In the genomic region with DNA sequence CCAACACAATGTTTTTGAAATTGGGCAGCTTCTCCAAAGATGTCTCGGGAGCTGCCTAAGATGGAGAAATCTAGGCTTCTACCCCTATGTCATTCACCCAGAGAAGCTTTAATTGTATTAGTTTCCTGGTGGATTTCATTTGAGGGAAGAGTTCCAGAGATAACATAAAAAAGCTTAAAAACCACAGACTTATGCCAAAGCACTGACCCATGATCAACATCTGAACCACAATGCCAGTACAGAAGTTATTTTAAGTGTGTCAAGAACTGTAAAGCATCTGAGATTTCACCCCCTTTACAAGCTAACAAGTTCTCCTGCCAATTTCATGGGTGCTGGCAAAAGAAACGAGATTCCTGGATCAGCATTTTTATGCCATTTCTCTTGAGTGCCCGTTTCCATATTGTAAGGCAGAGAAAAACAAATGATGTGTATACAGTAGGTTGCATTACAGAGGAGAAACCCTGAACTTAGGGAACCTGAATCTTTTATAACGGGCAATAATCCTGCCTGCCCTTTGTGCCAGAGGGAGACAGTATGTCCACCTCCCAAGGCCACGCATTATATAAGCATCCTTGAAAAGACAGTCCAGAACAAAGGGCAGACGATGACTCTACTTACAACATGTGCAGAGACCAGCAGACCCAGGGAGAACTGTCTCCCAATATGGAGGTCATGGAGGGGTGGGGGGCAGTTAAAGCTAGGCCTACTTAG, we compare ENCODE assay signal across 1 cellular context.
TF ChIP-seq lines count a peak whose summit lies in the region.

No MANE protein-coding gene starts in this region.

TF ChIP-seq in GM23338, 12 proteins besides CTCF, POLR2A, EP300 and RAD21 (continued from another document):
- TF ChIP-seq, protein P1, sequence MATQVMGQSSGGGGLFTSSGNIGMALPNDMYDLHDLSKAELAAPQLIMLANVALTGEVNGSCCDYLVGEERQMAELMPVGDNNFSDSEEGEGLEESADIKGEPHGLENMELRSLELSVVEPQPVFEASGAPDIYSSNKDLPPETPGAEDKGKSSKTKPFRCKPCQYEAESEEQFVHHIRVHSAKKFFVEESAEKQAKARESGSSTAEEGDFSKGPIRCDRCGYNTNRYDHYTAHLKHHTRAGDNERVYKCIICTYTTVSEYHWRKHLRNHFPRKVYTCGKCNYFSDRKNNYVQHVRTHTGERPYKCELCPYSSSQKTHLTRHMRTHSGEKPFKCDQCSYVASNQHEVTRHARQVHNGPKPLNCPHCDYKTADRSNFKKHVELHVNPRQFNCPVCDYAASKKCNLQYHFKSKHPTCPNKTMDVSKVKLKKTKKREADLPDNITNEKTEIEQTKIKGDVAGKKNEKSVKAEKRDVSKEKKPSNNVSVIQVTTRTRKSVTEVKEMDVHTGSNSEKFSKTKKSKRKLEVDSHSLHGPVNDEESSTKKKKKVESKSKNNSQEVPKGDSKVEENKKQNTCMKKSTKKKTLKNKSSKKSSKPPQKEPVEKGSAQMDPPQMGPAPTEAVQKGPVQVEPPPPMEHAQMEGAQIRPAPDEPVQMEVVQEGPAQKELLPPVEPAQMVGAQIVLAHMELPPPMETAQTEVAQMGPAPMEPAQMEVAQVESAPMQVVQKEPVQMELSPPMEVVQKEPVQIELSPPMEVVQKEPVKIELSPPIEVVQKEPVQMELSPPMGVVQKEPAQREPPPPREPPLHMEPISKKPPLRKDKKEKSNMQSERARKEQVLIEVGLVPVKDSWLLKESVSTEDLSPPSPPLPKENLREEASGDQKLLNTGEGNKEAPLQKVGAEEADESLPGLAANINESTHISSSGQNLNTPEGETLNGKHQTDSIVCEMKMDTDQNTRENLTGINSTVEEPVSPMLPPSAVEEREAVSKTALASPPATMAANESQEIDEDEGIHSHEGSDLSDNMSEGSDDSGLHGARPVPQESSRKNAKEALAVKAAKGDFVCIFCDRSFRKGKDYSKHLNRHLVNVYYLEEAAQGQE (IDR thresholded peaks at IDR 0.05; ENCODE audit: unreplicated experiment), result no peak
- TF ChIP-seq CREB1 (CRISPR knock-in tag; IDR thresholded peaks at IDR 0.05; ENCODE audit: low read depth), result no peak
- TF ChIP-seq POLR2AphosphoS5 (IDR thresholded peaks at IDR 0.05; ENCODE audit: low read depth), result no peak
- TF ChIP-seq JUNB (IDR thresholded peaks at IDR 0.05; ENCODE audit: unreplicated experiment), result no peak
- no peak for TF ChIP-seq EZH2 (IDR thresholded peaks at IDR 0.05; ENCODE audit: low read depth, unreplicated experiment)
- no peak for TF ChIP-seq EZH2phosphoT487 (IDR thresholded peaks at IDR 0.05; ENCODE audit: unreplicated experiment)
- TF ChIP-seq ZNF114 (CRISPR knock-in tag; IDR thresholded peaks at IDR 0.05), result no peak
- TF ChIP-seq ZNF331 (CRISPR knock-in tag; IDR thresholded peaks at IDR 0.05; ENCODE audit: low read depth), result no peak
- TF ChIP-seq, protein P2, sequence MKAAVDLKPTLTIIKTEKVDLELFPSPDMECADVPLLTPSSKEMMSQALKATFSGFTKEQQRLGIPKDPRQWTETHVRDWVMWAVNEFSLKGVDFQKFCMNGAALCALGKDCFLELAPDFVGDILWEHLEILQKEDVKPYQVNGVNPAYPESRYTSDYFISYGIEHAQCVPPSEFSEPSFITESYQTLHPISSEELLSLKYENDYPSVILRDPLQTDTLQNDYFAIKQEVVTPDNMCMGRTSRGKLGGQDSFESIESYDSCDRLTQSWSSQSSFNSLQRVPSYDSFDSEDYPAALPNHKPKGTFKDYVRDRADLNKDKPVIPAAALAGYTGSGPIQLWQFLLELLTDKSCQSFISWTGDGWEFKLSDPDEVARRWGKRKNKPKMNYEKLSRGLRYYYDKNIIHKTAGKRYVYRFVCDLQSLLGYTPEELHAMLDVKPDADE (IDR thresholded peaks at IDR 0.05), result no peak
- TF ChIP-seq, protein P3, sequence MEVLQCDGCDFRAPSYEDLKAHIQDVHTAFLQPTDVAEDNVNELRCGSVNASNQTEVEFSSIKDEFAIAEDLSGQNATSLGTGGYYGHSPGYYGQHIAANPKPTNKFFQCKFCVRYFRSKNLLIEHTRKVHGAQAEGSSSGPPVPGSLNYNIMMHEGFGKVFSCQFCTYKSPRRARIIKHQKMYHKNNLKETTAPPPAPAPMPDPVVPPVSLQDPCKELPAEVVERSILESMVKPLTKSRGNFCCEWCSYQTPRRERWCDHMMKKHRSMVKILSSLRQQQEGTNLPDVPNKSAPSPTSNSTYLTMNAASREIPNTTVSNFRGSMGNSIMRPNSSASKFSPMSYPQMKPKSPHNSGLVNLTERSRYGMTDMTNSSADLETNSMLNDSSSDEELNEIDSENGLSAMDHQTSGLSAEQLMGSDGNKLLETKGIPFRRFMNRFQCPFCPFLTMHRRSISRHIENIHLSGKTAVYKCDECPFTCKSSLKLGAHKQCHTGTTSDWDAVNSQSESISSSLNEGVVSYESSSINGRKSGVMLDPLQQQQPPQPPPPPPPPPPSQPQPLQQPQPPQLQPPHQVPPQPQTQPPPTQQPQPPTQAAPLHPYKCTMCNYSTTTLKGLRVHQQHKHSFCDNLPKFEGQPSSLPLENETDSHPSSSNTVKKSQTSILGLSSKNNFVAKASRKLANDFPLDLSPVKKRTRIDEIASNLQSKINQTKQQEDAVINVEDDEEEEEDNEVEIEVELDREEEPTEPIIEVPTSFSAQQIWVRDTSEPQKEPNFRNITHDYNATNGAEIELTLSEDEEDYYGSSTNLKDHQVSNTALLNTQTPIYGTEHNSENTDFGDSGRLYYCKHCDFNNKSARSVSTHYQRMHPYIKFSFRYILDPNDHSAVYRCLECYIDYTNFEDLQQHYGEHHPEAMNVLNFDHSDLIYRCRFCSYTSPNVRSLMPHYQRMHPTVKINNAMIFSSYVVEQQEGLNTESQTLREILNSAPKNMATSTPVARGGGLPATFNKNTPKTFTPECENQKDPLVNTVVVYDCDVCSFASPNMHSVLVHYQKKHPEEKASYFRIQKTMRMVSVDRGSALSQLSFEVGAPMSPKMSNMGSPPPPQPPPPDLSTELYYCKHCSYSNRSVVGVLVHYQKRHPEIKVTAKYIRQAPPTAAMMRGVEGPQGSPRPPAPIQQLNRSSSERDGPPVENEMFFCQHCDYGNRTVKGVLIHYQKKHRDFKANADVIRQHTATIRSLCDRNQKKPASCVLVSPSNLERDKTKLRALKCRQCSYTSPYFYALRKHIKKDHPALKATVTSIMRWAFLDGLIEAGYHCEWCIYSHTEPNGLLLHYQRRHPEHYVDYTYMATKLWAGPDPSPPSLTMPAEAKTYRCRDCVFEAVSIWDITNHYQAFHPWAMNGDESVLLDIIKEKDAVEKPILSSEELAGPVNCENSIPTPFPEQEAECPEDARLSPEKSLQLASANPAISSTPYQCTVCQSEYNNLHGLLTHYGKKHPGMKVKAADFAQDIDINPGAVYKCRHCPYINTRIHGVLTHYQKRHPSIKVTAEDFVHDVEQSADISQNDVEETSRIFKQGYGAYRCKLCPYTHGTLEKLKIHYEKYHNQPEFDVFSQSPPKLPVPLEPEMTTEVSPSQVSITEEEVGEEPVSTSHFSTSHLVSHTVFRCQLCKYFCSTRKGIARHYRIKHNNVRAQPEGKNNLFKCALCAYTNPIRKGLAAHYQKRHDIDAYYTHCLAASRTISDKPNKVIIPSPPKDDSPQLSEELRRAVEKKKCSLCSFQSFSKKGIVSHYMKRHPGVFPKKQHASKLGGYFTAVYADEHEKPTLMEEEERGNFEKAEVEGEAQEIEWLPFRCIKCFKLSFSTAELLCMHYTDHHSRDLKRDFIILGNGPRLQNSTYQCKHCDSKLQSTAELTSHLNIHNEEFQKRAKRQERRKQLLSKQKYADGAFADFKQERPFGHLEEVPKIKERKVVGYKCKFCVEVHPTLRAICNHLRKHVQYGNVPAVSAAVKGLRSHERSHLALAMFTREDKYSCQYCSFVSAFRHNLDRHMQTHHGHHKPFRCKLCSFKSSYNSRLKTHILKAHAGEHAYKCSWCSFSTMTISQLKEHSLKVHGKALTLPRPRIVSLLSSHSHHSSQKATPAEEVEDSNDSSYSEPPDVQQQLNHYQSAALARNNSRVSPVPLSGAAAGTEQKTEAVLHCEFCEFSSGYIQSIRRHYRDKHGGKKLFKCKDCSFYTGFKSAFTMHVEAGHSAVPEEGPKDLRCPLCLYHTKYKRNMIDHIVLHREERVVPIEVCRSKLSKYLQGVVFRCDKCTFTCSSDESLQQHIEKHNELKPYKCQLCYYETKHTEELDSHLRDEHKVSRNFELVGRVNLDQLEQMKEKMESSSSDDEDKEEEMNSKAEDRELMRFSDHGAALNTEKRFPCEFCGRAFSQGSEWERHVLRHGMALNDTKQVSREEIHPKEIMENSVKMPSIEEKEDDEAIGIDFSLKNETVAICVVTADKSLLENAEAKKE (CRISPR knock-in tag; IDR thresholded peaks at IDR 0.05), result no peak
- TF ChIP-seq STAT1 (IDR thresholded peaks at IDR 0.05; ENCODE audit: unreplicated experiment), result no peak
TF ChIP-seq in GM23338: peak in this region for 0.
